ENCODE assay signal across 1 cellular context in the genomic region with DNA sequence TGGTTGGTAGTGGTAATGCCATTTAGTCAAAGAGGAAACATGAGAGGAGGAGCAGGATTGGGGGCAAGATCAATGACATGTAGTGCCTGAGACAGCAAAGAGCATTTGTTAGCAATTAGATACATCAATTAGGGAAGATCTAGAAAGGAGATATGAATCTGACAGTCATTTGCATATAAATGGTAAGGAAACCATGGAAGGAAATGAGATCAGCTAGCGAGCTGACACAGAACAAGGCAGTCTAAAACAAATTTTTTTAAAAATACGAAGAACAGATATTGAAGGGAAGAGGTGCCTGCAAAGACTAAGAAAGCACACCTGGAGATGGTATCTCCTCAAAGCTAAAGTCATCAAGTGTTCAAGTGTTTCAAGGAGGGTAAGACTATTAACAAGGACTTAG.
TF ChIP-seq lines count a peak whose summit lies in the region.

No MANE protein-coding gene starts in this region.

TF ChIP-seq in IMR-90, 13 proteins besides CTCF, POLR2A, EP300 and RAD21:
- TF ChIP-seq MXI1 (IDR thresholded peaks at IDR 0.05; ENCODE audit: borderline replicate concordance, low read depth, low read length) (no peak), BHLHE40 (IDR thresholded peaks at IDR 0.05; ENCODE audit: low read depth, low read length) (no peak)
- TF ChIP-seq, protein P1, sequence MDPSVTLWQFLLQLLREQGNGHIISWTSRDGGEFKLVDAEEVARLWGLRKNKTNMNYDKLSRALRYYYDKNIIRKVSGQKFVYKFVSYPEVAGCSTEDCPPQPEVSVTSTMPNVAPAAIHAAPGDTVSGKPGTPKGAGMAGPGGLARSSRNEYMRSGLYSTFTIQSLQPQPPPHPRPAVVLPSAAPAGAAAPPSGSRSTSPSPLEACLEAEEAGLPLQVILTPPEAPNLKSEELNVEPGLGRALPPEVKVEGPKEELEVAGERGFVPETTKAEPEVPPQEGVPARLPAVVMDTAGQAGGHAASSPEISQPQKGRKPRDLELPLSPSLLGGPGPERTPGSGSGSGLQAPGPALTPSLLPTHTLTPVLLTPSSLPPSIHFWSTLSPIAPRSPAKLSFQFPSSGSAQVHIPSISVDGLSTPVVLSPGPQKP (IDR thresholded peaks at IDR 0.05; ENCODE audit: borderline replicate concordance, low read depth, low read length) = no peak
